ENCODE assay signal across 23 cellular contexts in genomic region chr13:76239031-76239680, GRCh38.
"Had no signal": no experiment of that assay in that cellular context is flagged by ENCODE, and none has a peak within 500 bp of the region (broad histone marks: within the 10 kb centered on the region; RNA-seq: fewer than 3 reads in every experiment).

No MANE protein-coding gene starts in this region.

- H3K27me3 ChIP-seq: ascending aorta, body of pancreas had no signal

- H3K27ac ChIP-seq: ascending aorta, body of pancreas, SK-N-MC, VCaP had no signal

- H3K36me3 ChIP-seq: ascending aorta had no signal

- ATAC-seq: activated CD4-positive, alpha-beta T cell treated with anti-CD3 and anti-CD28 coated beads for 36 hours; activated T-cell treated with anti-CD3 and anti-CD28 coated beads, Interleukin-2, amount 50 U/mL, for 72 hours; body of pancreas had no signal

- H3K4me1 ChIP-seq: ascending aorta, body of pancreas had no signal

- DNase-seq: activated CD4-positive, alpha-beta memory T cell treated with anti-CD3 and anti-CD28 coated beads, Interleukin-2, amount 10 ng/mL, durations not matched to agents 7 days and 5 days; activated CD4-positive, alpha-beta T cell treated with anti-CD3 and anti-CD28 coated beads for 36 hours; activated CD4-positive, alpha-beta T cell treated with anti-CD3 and anti-CD28 coated beads, Interleukin-2, amount 50 U/mL, for 1 hour; activated CD4-positive, CD25-positive, alpha-beta regulatory T cell; activated gamma-delta T cell treated with Interleukin-2 at 50 U/mL for 16 hours; activated naive CD4-positive, alpha-beta T cell treated with anti-CD3 and anti-CD28 coated beads, Interleukin-2, amount 10 ng/mL, durations not matched to agents 7 days and 5 days; activated naive CD8-positive, alpha-beta T cell treated with anti-CD3 and anti-CD28 coated beads, Interleukin-2, amount 10 ng/mL, durations not matched to agents 7 days and 5 days; activated T-cell treated with anti-CD3 and anti-CD28 coated beads for 4 hours; activated T-cell treated with anti-CD3 and anti-CD28 coated beads, Interleukin-2, amount 50 U/mL, for 72 hours; body of pancreas; KG1; NCI-H1092; NCI-H1417; NCI-H1694; NCI-H2029; NCI-H2107; NCI-H510A treated with DMSO at 0.1 percent for 48 hours; NCI-H69; SIG-M5; T-helper 1 cell had no signal

- H3K9me3 ChIP-seq: ascending aorta, body of pancreas had no signal

- H3K4me3 ChIP-seq: ascending aorta, body of pancreas, SK-N-MC had no signal
